Comparison of ENCODE assay signal across 28 cellular contexts in genomic region chr15:84575493-84575892, GRCh38.
"Had no signal": no experiment of that assay in that cellular context is flagged by ENCODE, and none has a peak within 500 bp of the region (broad histone marks: within the 10 kb centered on the region; RNA-seq: fewer than 3 reads in every experiment).

No MANE protein-coding gene starts in this region.

- H3K27me3 Mint-ChIP-seq: naive B cell; stimulated activated memory B cell treated with anti-CD40 and anti-IgM and Interleukin-4, amounts not matched to agents 10 μg/mL and 1 μg/mL and 100 μg/mL, for 72 hours; stimulated activated naive CD8-positive, alpha-beta T cell treated with anti-CD3 and anti-CD28 coated beads, Interleukin-15, amount 100 ng/mL, for 72 hours had no signal

- H3K36me3 Mint-ChIP-seq: immature natural killer cell; mesothelial cell of epicardium; naive B cell; natural killer cell; stimulated activated memory B cell treated with anti-CD40 and anti-IgM and Interleukin-4, amounts not matched to agents 10 μg/mL and 1 μg/mL and 100 μg/mL, for 72 hours had no signal

- DNase-seq: hypothalamus; immature natural killer cell; kidney; left colon; left lung; lower lobe of right lung; mammary epithelial cell; mesenchymal stem cell; naive B cell; natural killer cell; nephron progenitor cell; ovary; right lobe of liver; stimulated activated CD4-positive, alpha-beta T cell treated with anti-CD3 and anti-CD28 coated beads, Interleukin-1b, Interleukin-23, amount 100 ng/mL, for 48 hours; stimulated activated CD4-positive, alpha-beta T cell treated with anti-CD3 and anti-CD28 coated beads, Interleukin-2, amount 100 ng/mL, for 48 hours; stimulated activated CD4-positive, alpha-beta T cell treated with anti-CD3 and anti-CD28 coated beads, Interleukin-4, amount 100 ng/mL, for 4 hours; stimulated activated CD8-positive, alpha-beta memory T cell treated with anti-CD3 and anti-CD28 coated beads, Interleukin-4, amount 100 ng/mL, for 48 hours; stimulated activated naive CD4-positive, alpha-beta T cell treated with Interleukin-2 at 50 U/mL for 16 hours; stimulated activated naive CD8-positive, alpha-beta T cell treated with anti-CD3 and anti-CD28 coated beads, Interleukin-15, amount 100 ng/mL, for 72 hours; testis; thyroid gland; transverse colon; upper lobe of right lung had no signal

- H3K27ac ChIP-seq: left lung, lower lobe of right lung, ovary, right atrium auricular region, right lobe of liver, testis, thyroid gland, transverse colon, upper lobe of right lung had no signal

- H3K4me1 ChIP-seq: left lung, lower lobe of right lung, right atrium auricular region, testis, thyroid gland, upper lobe of right lung had no signal

- H3K4me3 ChIP-seq: left lung, lower lobe of right lung, ovary, right atrium auricular region, right lobe of liver, smooth muscle cell, testis, thyroid gland, transverse colon, upper lobe of right lung had no signal

- H3K4me2 ChIP-seq: smooth muscle cell had no signal

- ATAC-seq: left colon; left lung; lower lobe of right lung; natural killer cell; right lobe of liver; stimulated activated memory B cell treated with anti-CD40 and anti-IgM and Interleukin-4, amounts not matched to agents 10 μg/mL and 1 μg/mL and 100 μg/mL, for 72 hours; stimulated activated naive CD8-positive, alpha-beta T cell treated with anti-CD3 and anti-CD28 coated beads, Interleukin-15, amount 100 ng/mL, for 72 hours; upper lobe of right lung had no signal

- H3K4me1 Mint-ChIP-seq: stimulated activated memory B cell treated with anti-CD40 and anti-IgM and Interleukin-4, amounts not matched to agents 10 μg/mL and 1 μg/mL and 100 μg/mL, for 72 hours had no signal

- H3K4me3 Mint-ChIP-seq: immature natural killer cell; mesothelial cell of epicardium; naive B cell; natural killer cell; nephron progenitor cell; stimulated activated memory B cell treated with anti-CD40 and anti-IgM and Interleukin-4, amounts not matched to agents 10 μg/mL and 1 μg/mL and 100 μg/mL, for 72 hours; stimulated activated naive CD8-positive, alpha-beta T cell treated with anti-CD3 and anti-CD28 coated beads, Interleukin-15, amount 100 ng/mL, for 72 hours had no signal

- H3K27ac Mint-ChIP-seq: immature natural killer cell; mesothelial cell of epicardium; natural killer cell; nephron progenitor cell; progenitor cell of endocrine pancreas; stimulated activated memory B cell treated with anti-CD40 and anti-IgM and Interleukin-4, amounts not matched to agents 10 μg/mL and 1 μg/mL and 100 μg/mL, for 72 hours; stimulated activated naive CD8-positive, alpha-beta T cell treated with anti-CD3 and anti-CD28 coated beads, Interleukin-15, amount 100 ng/mL, for 72 hours had no signal

- H3K9me3 ChIP-seq: left lung, lower lobe of right lung, ovary, right atrium auricular region, right lobe of liver, testis, thyroid gland, transverse colon, upper lobe of right lung had no signal

- H3K36me3 ChIP-seq: left lung, lower lobe of right lung, ovary, right atrium auricular region, right lobe of liver, thyroid gland, transverse colon, upper lobe of right lung had no signal

- H3K9me3 Mint-ChIP-seq: immature natural killer cell; mesothelial cell of epicardium; naive B cell; natural killer cell; nephron progenitor cell; stimulated activated memory B cell treated with anti-CD40 and anti-IgM and Interleukin-4, amounts not matched to agents 10 μg/mL and 1 μg/mL and 100 μg/mL, for 72 hours; stimulated activated naive CD8-positive, alpha-beta T cell treated with anti-CD3 and anti-CD28 coated beads, Interleukin-15, amount 100 ng/mL, for 72 hours had no signal

- H3K27me3 ChIP-seq: left lung, ovary, right atrium auricular region, right lobe of liver, testis, thyroid gland, transverse colon, upper lobe of right lung had no signal
